ENCODE assay signal across 1 cellular context in genomic region chr7:5533821-5534367, GRCh38.
TF ChIP-seq lines count a peak whose summit lies in the region.

No MANE protein-coding gene starts in this region.

TF ChIP-seq in IMR-90, 13 proteins besides CTCF, POLR2A, EP300 and RAD21:
- no peak for TF ChIP-seq MXI1 (IDR thresholded peaks at IDR 0.05; ENCODE audit: borderline replicate concordance, low read depth, low read length)
- no peak for TF ChIP-seq MAFK (IDR thresholded peaks at IDR 0.05; ENCODE audit: low read depth, low read length)
- no peak for TF ChIP-seq RFX5 (IDR thresholded peaks at IDR 0.05; ENCODE audit: low read depth, low read length)
- no peak for TF ChIP-seq CHD1 (IDR thresholded peaks at IDR 0.05; ENCODE audit: low read depth, low read length)
- TF ChIP-seq CEBPB (IDR thresholded peaks at IDR 0.05; ENCODE audit: low read depth, low read length): no peak
- TF ChIP-seq BHLHE40 (IDR thresholded peaks at IDR 0.05; ENCODE audit: low read depth, low read length): no peak
- TF ChIP-seq FOS (IDR thresholded peaks at IDR 0.05; ENCODE audit: low read depth, low read length): no peak
- no peak for TF ChIP-seq MAZ (IDR thresholded peaks at IDR 0.05; ENCODE audit: borderline replicate concordance, low read depth, low read length)
- TF ChIP-seq NFE2L2 (IDR thresholded peaks at IDR 0.05; ENCODE audit: low read depth, low read length): no peak
- TF ChIP-seq RCOR1 (IDR thresholded peaks at IDR 0.05; ENCODE audit: insufficient replicate concordance, low read length): no peak
- no peak for TF ChIP-seq USF2 (IDR thresholded peaks at IDR 0.05; ENCODE audit: low read depth, low read length)
- no peak for TF ChIP-seq SMC3 (IDR thresholded peaks at IDR 0.05; ENCODE audit: low read depth, low read length)
- TF ChIP-seq ELK1 (IDR thresholded peaks at IDR 0.05; ENCODE audit: borderline replicate concordance, low read depth, low read length): no peak
